In the genomic region with DNA sequence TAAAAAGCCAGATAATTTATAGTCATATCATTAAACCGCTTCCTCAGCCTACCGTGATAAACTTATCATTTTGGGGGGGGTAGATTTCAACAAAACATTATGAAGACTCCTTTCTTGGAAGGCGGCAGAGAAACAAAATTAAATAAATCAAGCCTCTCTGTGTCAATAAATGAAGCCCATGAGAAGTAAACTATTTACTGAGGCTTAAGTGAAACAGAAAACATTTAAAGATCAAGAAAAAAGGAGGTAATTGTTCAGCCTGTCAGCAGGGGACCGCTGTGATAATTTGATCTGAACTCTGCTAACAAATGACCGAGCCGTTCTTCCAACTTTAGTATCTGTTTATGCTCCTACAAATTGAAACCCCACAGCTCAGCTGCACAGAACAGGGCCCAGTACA, we compare ENCODE assay signal across 18 cellular contexts.
DNase-seq lines count a peak whose midpoint lies in the region; ATAC-seq and TF ChIP-seq lines count a peak whose summit lies in the region.
"Had no signal": no experiment of that assay in that cellular context is flagged by ENCODE, and none has a peak within 500 bp of the region (broad histone marks: within the 10 kb centered on the region; RNA-seq: fewer than 3 reads in every experiment).

No MANE protein-coding gene starts in this region.

- no peak for ATAC-seq in activated CD8-positive, alpha-beta T cell treated with anti-CD3 and anti-CD28 coated beads for 36 hours
- ATAC-seq in right cardiac atrium (no peak), HG03521 (IDR thresholded peaks at IDR 0.05; ENCODE audit: unreplicated experiment) (no peak)
- ATAC-seq: GM12878, HCT116, K562 had no signal

- DNase-seq in NCI-H2227 treated with DMSO at 0.1 percent for 48 hours (lab: John Stamatoyannopoulos, UW) (peak; percentile 19), NCI-H2227 (lab: John Stamatoyannopoulos, UW; ENCODE audit: unreplicated experiment) (no peak), RPMI7951 (ENCODE audit: low read depth) (peak; percentile 32), myocyte (ENCODE audit: low read depth) (peak; percentile 36), type B pancreatic cell (ENCODE audit: extremely low spot score, unreplicated experiment) (no peak), right cardiac atrium (no peak)
- no peak for DNase-seq in activated CD8-positive, alpha-beta T cell treated with anti-CD3 and anti-CD28 coated beads for 36 hours
- DNase-seq: C1 segment of cervical spinal cord, GDM1, GM23248, MV-4-11, NCI-H1436 treated with DMSO at 0.1 percent for 48 hours, NCI-H2081, NCI-H82 had no signal

- CTCF ChIA-PET in activated CD8-positive, alpha-beta T cell treated with anti-CD3 and anti-CD28 coated beads for 36 hours (lab: Charles Lee), result no interaction called here

- H3K4me1 Mint-ChIP-seq in type B pancreatic cell (ENCODE audit: unreplicated experiment), result peaks cover 34% of the 10 kb centered on the region
- H3K4me1 Mint-ChIP-seq in activated CD8-positive, alpha-beta T cell treated with anti-CD3 and anti-CD28 coated beads for 36 hours (ENCODE audit: low read depth), result no peaks in the 10 kb centered on the region

- intact Hi-C loops in activated CD8-positive, alpha-beta T cell treated with anti-CD3 and anti-CD28 coated beads for 36 hours (cut with micrococcal nuclease), result no loop called here
- intact Hi-C loops in right cardiac atrium (cut with DNase I), result no loop called here

- no peak overlapping the region for H3K4me3 ChIP-seq in right cardiac atrium (ENCODE audit: low read length)
- H3K4me3 ChIP-seq: GM12878, GM23248, K562 had no signal

- no peaks in the 10 kb centered on the region for H3K27me3 ChIP-seq in right cardiac atrium (ENCODE audit: control insufficient read depth, insufficient read depth)

- H3K9me3 Mint-ChIP-seq in type B pancreatic cell, result no peaks in the 10 kb centered on the region
- no peaks in the 10 kb centered on the region for H3K9me3 Mint-ChIP-seq in activated CD8-positive, alpha-beta T cell treated with anti-CD3 and anti-CD28 coated beads for 36 hours

- POLR2A ChIA-PET in activated CD8-positive, alpha-beta T cell treated with anti-CD3 and anti-CD28 coated beads for 36 hours (lab: Charles Lee), result no interaction called here

- no peaks in the 10 kb centered on the region for H3K36me3 Mint-ChIP-seq in type B pancreatic cell
- no peaks in the 10 kb centered on the region for H3K36me3 Mint-ChIP-seq in activated CD8-positive, alpha-beta T cell treated with anti-CD3 and anti-CD28 coated beads for 36 hours (ENCODE audit: low read depth)

- no peaks in the 10 kb centered on the region for H3K9me3 ChIP-seq in right cardiac atrium (ENCODE audit: control insufficient read depth, low read length)

- peaks cover 52% of the 10 kb centered on the region for H3K27me3 Mint-ChIP-seq in type B pancreatic cell
- no peaks in the 10 kb centered on the region for H3K27me3 Mint-ChIP-seq in activated CD8-positive, alpha-beta T cell treated with anti-CD3 and anti-CD28 coated beads for 36 hours

- 66% methylated on average over 6 of the region's 6 CpGs for WGBS in right cardiac atrium

- no peak overlapping the region for H3K27ac ChIP-seq in right cardiac atrium (ENCODE audit: low read length)
- H3K27ac ChIP-seq: GM23248 had no signal

- H3K4me3 Mint-ChIP-seq in type B pancreatic cell, result peak overlapping the region; percentile 56
- H3K4me3 Mint-ChIP-seq in activated CD8-positive, alpha-beta T cell treated with anti-CD3 and anti-CD28 coated beads for 36 hours, result no peak overlapping the region

- H3K27ac Mint-ChIP-seq in type B pancreatic cell, result no peak overlapping the region
- H3K27ac Mint-ChIP-seq in activated CD8-positive, alpha-beta T cell treated with anti-CD3 and anti-CD28 coated beads for 36 hours, result no peak overlapping the region

- TF ChIP-seq CTCF in type B pancreatic cell (conservative IDR thresholded peaks at IDR 0.05), result no peak
- no peak for TF ChIP-seq CTCF in activated CD8-positive, alpha-beta T cell treated with anti-CD3 and anti-CD28 coated beads for 36 hours (IDR thresholded peaks at IDR 0.05)

- no peaks in the 10 kb centered on the region for H3K4me1 ChIP-seq in right cardiac atrium (ENCODE audit: control insufficient read depth, insufficient read depth, low read length)

Comparison
In these comparisons a context has a peak if more than half of its experiments do, and no peak if none do; other contexts are left out.
1. DNase-seq: peak in NCI-H2227 treated with DMSO at 0.1 percent for 48 hours (single experiment), RPMI7951 (single experiment) and myocyte (single experiment); none in NCI-H2227 (single experiment), type B pancreatic cell (single experiment), activated CD8-positive, alpha-beta T cell treated with anti-CD3 and anti-CD28 coated beads for 36 hours (single experiment) and right cardiac atrium (0 of 3).